14 cellular contexts compared by ENCODE assay signal in the genomic region with DNA sequence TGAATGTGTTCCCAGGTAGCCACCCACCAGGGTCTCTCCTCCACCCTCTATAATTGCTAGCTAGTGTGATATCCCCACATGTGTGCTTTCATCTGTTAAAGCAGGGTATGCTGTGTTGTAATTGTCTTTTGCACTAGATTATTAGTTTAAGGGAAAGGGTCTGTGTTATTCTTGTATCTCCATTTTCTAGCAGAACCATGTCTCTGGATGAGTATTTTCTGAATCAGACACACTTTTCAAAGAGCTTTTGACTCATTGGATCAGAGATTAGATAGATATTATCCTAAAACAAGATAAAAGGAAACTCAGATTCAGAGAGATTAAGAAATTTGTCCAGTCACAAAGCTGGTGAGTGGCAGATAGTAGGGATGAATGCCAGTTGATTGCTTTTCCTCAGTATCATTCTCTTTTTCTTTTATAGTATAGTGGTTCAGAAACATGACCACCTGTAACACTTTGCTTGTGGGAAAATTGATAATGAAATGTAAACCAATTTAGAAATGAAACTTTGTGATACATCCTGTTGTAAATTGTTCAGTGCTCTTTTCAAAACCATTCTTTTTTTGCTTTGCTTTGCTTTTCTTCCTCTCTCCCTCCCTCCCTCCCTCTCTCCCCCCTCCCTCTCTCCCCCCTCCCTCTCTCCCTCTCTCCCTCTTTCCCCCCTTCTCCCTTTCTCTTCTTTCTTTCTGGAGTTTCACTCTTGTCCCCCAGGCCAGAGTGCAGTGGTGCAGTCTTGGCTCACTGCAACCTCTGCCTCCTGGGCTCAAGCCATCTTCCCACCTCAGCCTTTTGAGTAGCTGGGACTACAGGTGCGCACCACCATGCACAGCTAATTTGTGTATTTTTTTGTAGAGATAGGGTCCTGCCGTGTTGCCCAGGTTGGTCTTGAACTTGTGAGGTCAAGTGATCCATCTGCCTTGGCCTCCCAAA. TPM values are rescaled to one million over a fixed set of nuclear protein-coding genes. Genes with fewer than 3 reads are reported as not detected.
DNase-seq lines count a peak whose midpoint lies in the region; ATAC-seq and TF ChIP-seq lines count a peak whose summit lies in the region.
"Had no signal": no experiment of that assay in that cellular context is flagged by ENCODE, and none has a peak within 500 bp of the region (broad histone marks: within the 10 kb centered on the region; RNA-seq: fewer than 3 reads in every experiment).

No MANE protein-coding gene starts in this region.

- CTCF ChIA-PET in activated CD4-positive, alpha-beta T cell treated with anti-CD3 and anti-CD28 coated beads for 36 hours (lab: Charles Lee): interaction anchor here (0.6 to 1.1 kb wide), 6 partner anchors 8 to 147 kb away, joined by 3 to 4 read pairs (median 3); partner anchors contain the start of gene ESCO1
- CTCF ChIA-PET in activated CD4-positive, alpha-beta memory T cell treated with anti-CD3 and anti-CD28 coated beads, Interleukin-2, amount 10 ng/mL, durations not matched to agents 7 days and 5 days (lab: Charles Lee): interaction anchor here (0.7 to 2.4 kb wide), 4 partner anchors 40 to 150 kb away, joined by 3 to 7 read pairs (median 4); partner anchors contain the start of gene ESCO1

- H3K27me3 ChIP-seq in H9 (ENCODE audit: insufficient read depth, low read length): no peaks in the 10 kb centered on the region
- H3K27me3 ChIP-seq in aorta (ENCODE audit: control insufficient read depth in 1 of 2, insufficient read depth in 2 of 2, low read length in 1 of 2): no peaks in the 10 kb centered on the region
- no peaks in the 10 kb centered on the region for H3K27me3 ChIP-seq in MG63
- H3K27me3 ChIP-seq: upper lobe of left lung had no signal

- peak overlapping the region; percentile 53 for H3K27ac Mint-ChIP-seq in activated CD4-positive, alpha-beta T cell treated with anti-CD3 and anti-CD28 coated beads for 36 hours
- H3K27ac Mint-ChIP-seq in H9: peak overlapping the region in 2 of 3 experiments; percentile 62 to 92; a peak in 3 of 7 replicates
- H3K27ac Mint-ChIP-seq in activated CD4-positive, alpha-beta memory T cell treated with anti-CD3 and anti-CD28 coated beads, Interleukin-2, amount 10 ng/mL, durations not matched to agents 7 days and 5 days: peak overlapping the region; percentile 71
- H3K27ac Mint-ChIP-seq in nephron: peak overlapping the region in 2 of 3 experiments; percentile 14 to 21

- no peaks in the 10 kb centered on the region for H3K27me3 Mint-ChIP-seq in activated CD4-positive, alpha-beta T cell treated with anti-CD3 and anti-CD28 coated beads for 36 hours
- H3K27me3 Mint-ChIP-seq in H9 (ENCODE audit: low read depth) (no peaks in the 10 kb centered on the region), nephron (ENCODE audit: low read depth) (peaks cover 3% of the 10 kb centered on the region)
- no peaks in the 10 kb centered on the region for H3K27me3 Mint-ChIP-seq in activated CD4-positive, alpha-beta memory T cell treated with anti-CD3 and anti-CD28 coated beads, Interleukin-2, amount 10 ng/mL, durations not matched to agents 7 days and 5 days

- no peak overlapping the region for H2BK120ac ChIP-seq in H9 (ENCODE audit: low read depth, low read length, poor library complexity, severe bottlenecking)

- H3K4me1 ChIP-seq in H9 (ENCODE audit: insufficient read depth, low read length) (no peaks in the 10 kb centered on the region), aorta (ENCODE audit: control insufficient read depth in 1 of 2, insufficient read depth in 2 of 2, low read length in 2 of 2) (peaks cover 0 to 5% of the 10 kb centered on the region in 2 donors)

- H3K4me1 Mint-ChIP-seq in activated CD4-positive, alpha-beta T cell treated with anti-CD3 and anti-CD28 coated beads for 36 hours: peaks cover 52% of the 10 kb centered on the region
- H3K4me1 Mint-ChIP-seq in H9: peaks cover 42 to 50% of the 10 kb centered on the region in 2 experiments
- peaks cover 53% of the 10 kb centered on the region for H3K4me1 Mint-ChIP-seq in activated CD4-positive, alpha-beta memory T cell treated with anti-CD3 and anti-CD28 coated beads, Interleukin-2, amount 10 ng/mL, durations not matched to agents 7 days and 5 days
- H3K4me1 Mint-ChIP-seq in nephron: peaks cover 44% of the 10 kb centered on the region

- peaks cover 32% of the 10 kb centered on the region; the same call in 1 of the 2 replicates for H3K79me2 ChIP-seq in H9 (ENCODE audit: insufficient read depth, low read length)

- TF ChIP-seq CTCF in H9 (conservative IDR thresholded peaks at IDR 0.05) (no peak), nephron (IDR thresholded peaks at IDR 0.05; ENCODE audit: unreplicated experiment in 3 of 3) (no peak)

- H2BK20ac ChIP-seq in H9 (ENCODE audit: low read depth, low read length, poor library complexity, severe bottlenecking): no peak overlapping the region

- H3K23ac ChIP-seq in H9 (ENCODE audit: insufficient read length, low read depth, low read length): no peak overlapping the region

- no peak overlapping the region for H2BK15ac ChIP-seq in H9 (ENCODE audit: low read depth, low read length)

- H2AFZ ChIP-seq in H9 (ENCODE audit: low read length): no peak overlapping the region

- H3K4ac ChIP-seq in H9 (ENCODE audit: low read depth, low read length): no peak overlapping the region

- no peaks in the 10 kb centered on the region for H3K79me1 ChIP-seq in H9 (ENCODE audit: insufficient read depth, low read depth, low read length, poor library complexity, severe bottlenecking)

- no peaks in the 10 kb centered on the region for H3K23me2 ChIP-seq in H9 (ENCODE audit: insufficient read length, low read depth, low read length, poor library complexity, severe bottlenecking)

- H3K9me3 ChIP-seq in H9 (ENCODE audit: control insufficient read depth, low read depth, low read length): no peaks in the 10 kb centered on the region
- H3K9me3 ChIP-seq in aorta (ENCODE audit: control insufficient read depth, low read length): no peaks in the 10 kb centered on the region
- H3K9me3 ChIP-seq in MG63: no peaks in the 10 kb centered on the region
- H3K9me3 ChIP-seq: upper lobe of left lung had no signal

- DNase-seq in activated CD4-positive, alpha-beta T cell treated with anti-CD3 and anti-CD28 coated beads for 36 hours: no peak
- DNase-seq in activated CD4-positive, alpha-beta T cell treated with anti-CD3 and anti-CD28 coated beads for 1 hour: no peak
- no peak for DNase-seq in H9
- no peak for DNase-seq in activated CD4-positive, alpha-beta memory T cell treated with anti-CD3 and anti-CD28 coated beads, Interleukin-2, amount 10 ng/mL, durations not matched to agents 7 days and 5 days
- no peak for DNase-seq in aorta
- DNase-seq in MG63: no peak
- DNase-seq: activated CD4-positive, alpha-beta T cell treated with anti-CD3 and anti-CD28 coated beads, Interleukin-2, amount 50 U/mL, for 1 hour; amygdala; NCI-H1092 treated with DMSO at 0.1 percent for 48 hours; NCI-H526 treated with DMSO at 0.1 percent for 48 hours; small intestine; upper lobe of left lung had no signal

- no peaks in the 10 kb centered on the region for H3K9me3 Mint-ChIP-seq in activated CD4-positive, alpha-beta T cell treated with anti-CD3 and anti-CD28 coated beads for 36 hours (ENCODE audit: low read depth)
- H3K9me3 Mint-ChIP-seq in H9 (no peaks in the 10 kb centered on the region), nephron (no peaks in the 10 kb centered on the region)
- H3K9me3 Mint-ChIP-seq in activated CD4-positive, alpha-beta memory T cell treated with anti-CD3 and anti-CD28 coated beads, Interleukin-2, amount 10 ng/mL, durations not matched to agents 7 days and 5 days: no peaks in the 10 kb centered on the region

- H3K36me3 ChIP-seq in aorta (ENCODE audit: control insufficient read depth in 1 of 2, insufficient read depth in 2 of 2, low read length in 1 of 2) (no peaks in the 10 kb centered on the region), MG63 (no peaks in the 10 kb centered on the region)
- H3K36me3 ChIP-seq: upper lobe of left lung had no signal

- no peak overlapping the region for H2BK12ac ChIP-seq in H9 (ENCODE audit: insufficient read length, low read depth, low read length)

- H3K36me3 Mint-ChIP-seq in activated CD4-positive, alpha-beta T cell treated with anti-CD3 and anti-CD28 coated beads for 36 hours (ENCODE audit: low read depth): no peaks in the 10 kb centered on the region
- H3K36me3 Mint-ChIP-seq in H9 (ENCODE audit: insufficient read depth in 1 of 3, low read depth in 3 of 3) (peaks cover 0 to 5% (median 2%) of the 10 kb centered on the region in 3 experiments; a peak in 2 of 7 replicates), nephron (ENCODE audit: low read depth) (peaks cover 17% of the 10 kb centered on the region)
- H3K36me3 Mint-ChIP-seq in activated CD4-positive, alpha-beta memory T cell treated with anti-CD3 and anti-CD28 coated beads, Interleukin-2, amount 10 ng/mL, durations not matched to agents 7 days and 5 days (ENCODE audit: low read depth): peaks cover 2% of the 10 kb centered on the region

- no peak overlapping the region for H2AK5ac ChIP-seq in H9 (ENCODE audit: insufficient read length, low read length)

- WGBS in H9 (ENCODE audit: extremely low coverage, insufficient read length, low lambda C conversion rate): no CpG with 5 or more reads among the region's 2 CpGs
- WGBS in aorta, 2 donors: 89 to 90% methylated on average over 2 of the region's 2 CpGs

- no peak overlapping the region for H3K18ac ChIP-seq in H9 (ENCODE audit: insufficient read length, low read depth, low read length)

- peak; percentile 58 for ATAC-seq in activated CD4-positive, alpha-beta T cell treated with anti-CD3 and anti-CD28 coated beads for 36 hours
- ATAC-seq in GM18519 (IDR thresholded peaks at IDR 0.05; ENCODE audit: low FRiP score, unreplicated experiment) (no peak), aorta (ENCODE audit: low FRiP score) (no peak)

- no peak overlapping the region for H3K4me2 ChIP-seq in H9 (ENCODE audit: insufficient read depth, insufficient read length, low read length)

- POLR2A ChIA-PET in activated CD4-positive, alpha-beta T cell treated with anti-CD3 and anti-CD28 coated beads for 36 hours (lab: Charles Lee): no interaction called here
- POLR2A ChIA-PET in activated CD4-positive, alpha-beta memory T cell treated with anti-CD3 and anti-CD28 coated beads, Interleukin-2, amount 10 ng/mL, durations not matched to agents 7 days and 5 days (lab: Charles Lee): interaction anchor here (0.7 to 3.0 kb wide), 8 partner anchors 44 to 636 kb away, joined by 3 to 21 read pairs (median 3); partner anchors contain the start of genes ABHD3, ESCO1, ROCK1 and SNRPD1

- no peak overlapping the region for H3K56ac ChIP-seq in H9 (ENCODE audit: insufficient read length, low read depth, low read length)

- no peaks in the 10 kb centered on the region for H4K20me1 ChIP-seq in H9 (ENCODE audit: control insufficient read depth, insufficient read depth, insufficient read length)

- H3T11ph ChIP-seq in H9 (ENCODE audit: low read length): no peak overlapping the region

- no peak overlapping the region for H3K4me3 Mint-ChIP-seq in activated CD4-positive, alpha-beta T cell treated with anti-CD3 and anti-CD28 coated beads for 36 hours
- H3K4me3 Mint-ChIP-seq in H9: no peak overlapping the region
- H3K4me3 Mint-ChIP-seq in activated CD4-positive, alpha-beta memory T cell treated with anti-CD3 and anti-CD28 coated beads, Interleukin-2, amount 10 ng/mL, durations not matched to agents 7 days and 5 days: peak overlapping the region; percentile 9
- H3K4me3 Mint-ChIP-seq in nephron: no peak overlapping the region

- intact Hi-C loops in activated CD4-positive, alpha-beta T cell treated with anti-CD3 and anti-CD28 coated beads for 36 hours (cut with DNase I, micrococcal nuclease): no loop called here
- intact Hi-C loops in aorta (cut with DNase I): no loop called here

- no peak overlapping the region for H4K8ac ChIP-seq in H9 (replicated peaks; ENCODE audit: insufficient read length, low read depth, low read length)

- no peak overlapping the region for H4K91ac ChIP-seq in H9 (ENCODE audit: insufficient read length, low read depth, low read length)

- no peak overlapping the region for H3K9ac ChIP-seq in H9 (ENCODE audit: extremely low read depth, insufficient read length, low read length)

- no peak overlapping the region for H4K5ac ChIP-seq in H9 (ENCODE audit: insufficient read length, low read depth, low read length)

- H3K4me3 ChIP-seq in aorta (ENCODE audit: low read length in 2 of 2) (no peak overlapping the region), MG63 (no peak overlapping the region)
- H3K4me3 ChIP-seq: upper lobe of left lung had no signal

- H3K27ac ChIP-seq in H9 (ENCODE audit: insufficient read length, low read depth, low read length) (no peak overlapping the region), aorta (ENCODE audit: low read depth in 1 of 2, low read length in 2 of 2) (no peak overlapping the region)

- no peak overlapping the region for H3K14ac ChIP-seq in H9 (ENCODE audit: insufficient read depth, low read length)

- no peak overlapping the region for H2BK5ac ChIP-seq in H9 (ENCODE audit: insufficient read length, low read length)

RNA-seq across cellular contexts. Expression of gene MIB1, which starts 7.4 kb away (rescaled TPM):
- total RNA-seq in activated CD4-positive, alpha-beta T cell treated with anti-CD3 and anti-CD28 coated beads for 36 hours: 10 to 100 TPM; 24.7 to 33.6 TPM
- total RNA-seq in H9 (2021) (45.7 and 48.8 TPM in 2 replicates), aorta (10 to 100 TPM; 57.1 to 63.5 TPM)
- total RNA-seq in activated CD4-positive, alpha-beta memory T cell treated with anti-CD3 and anti-CD28 coated beads, Interleukin-2, amount 10 ng/mL, durations not matched to agents 7 days and 5 days: 10 to 100 TPM; 57.8 to 58.3 TPM
- polyA plus RNA-seq in aorta: 10 to 100 TPM in 1 of 2 donors, 1 to 10 TPM in 1; 8.5 to 12.3 TPM
- total RNA-seq in MG63 (2014; rRNA removed; shearing (Covaris generic); ENCODE audit: low replicate concordance): 19.9 and 24.8 TPM in 2 replicates

RNA-seq across cellular contexts. Expression of gene ABHD3, which starts 43.5 kb away (rescaled TPM):
- 10 to 100 TPM; 13.7 to 14.3 TPM for total RNA-seq in activated CD4-positive, alpha-beta T cell treated with anti-CD3 and anti-CD28 coated beads for 36 hours
- 12.0 and 12.5 TPM in 2 replicates for total RNA-seq in H9 (2021)
- 10 to 100 TPM; 49.2 to 53.5 TPM for total RNA-seq in activated CD4-positive, alpha-beta memory T cell treated with anti-CD3 and anti-CD28 coated beads, Interleukin-2, amount 10 ng/mL, durations not matched to agents 7 days and 5 days
- 10 to 100 TPM; 17.5 to 21.7 TPM for total RNA-seq in aorta
- 10 to 100 TPM in 1 of 2 donors, 1 to 10 TPM in 1; 7.6 to 22.6 TPM for polyA plus RNA-seq in aorta
- total RNA-seq in MG63 (2014; rRNA removed; shearing (Covaris generic); ENCODE audit: low replicate concordance): 7.1 and 7.6 TPM in 2 replicates

Comparison
In these comparisons a context has a peak if more than half of its experiments do, and no peak if none do; other contexts are left out.
1. H3K27ac Mint-ChIP-seq: peak in every context shown above with its lines; median percentile 77 in H9; 71 in activated CD4-positive, alpha-beta memory T cell treated with anti-CD3 and anti-CD28 coated beads, Interleukin-2, amount 10 ng/mL, durations not matched to agents 7 days and 5 days; 53 in activated CD4-positive, alpha-beta T cell treated with anti-CD3 and anti-CD28 coated beads for 36 hours; 18 in nephron.